8 cellular contexts compared by ENCODE assay signal in genomic region chr4:185425600-185426352, GRCh38.
A peak's percentile ranks its signal among the peaks of the same experiment; 100 is the strongest.
DNase-seq lines count a peak whose midpoint lies in the region; ATAC-seq and TF ChIP-seq lines count a peak whose summit lies in the region.

UFSP2 (minus strand) TSS chr4:185425964; CDS start chr4:185425868, 96 bp downstream.

- DNase-seq in AG10803 (ENCODE audit: low read depth), result peak; percentile 87
- peak; percentile 69 to 82 for DNase-seq in NCI-H446 (lab: John Stamatoyannopoulos, UW)
- DNase-seq in activated CD4-positive, CD25-positive, alpha-beta regulatory T cell treated with anti-CD3 and anti-CD28 coated beads, Interleukin-2, amount 50 U/mL, for 72 hours, result peak; percentile 91
- DNase-seq in cerebellar cortex (ENCODE audit: low spot score), result peak; percentile 86
- DNase-seq in islet precursor cell, result peak; percentile 91
- DNase-seq in stimulated activated CD4-positive, alpha-beta T cell treated with anti-CD3 and anti-CD28 coated beads, Interleukin-12 subunit alpha, Interleukin-12 subunit beta, amount 100 ng/mL, for 4 hours, result peak; percentile 81

- ATAC-seq in GM19025 (IDR thresholded peaks at IDR 0.05; ENCODE audit: low read depth, unreplicated experiment), result peak; percentile 95
- ATAC-seq in HG03280 (IDR thresholded peaks at IDR 0.05; ENCODE audit: unreplicated experiment), result peak; percentile 89

- peak within 1 kb of the TSS; percentile 85 for H3K4me3 ChIP-seq in AG10803 (ENCODE audit: low read length)

- TF ChIP-seq CTCF in AG10803 (conservative IDR thresholded peaks at IDR 0.05; ENCODE audit: low read length), result no peak

Comparison
In these comparisons a context has a peak if more than half of its experiments do, and no peak if none do; other contexts are left out.
1. Peak in every context shown above with its lines: DNase-seq, ATAC-seq and H3K4me3 ChIP-seq.